In the genomic region with DNA sequence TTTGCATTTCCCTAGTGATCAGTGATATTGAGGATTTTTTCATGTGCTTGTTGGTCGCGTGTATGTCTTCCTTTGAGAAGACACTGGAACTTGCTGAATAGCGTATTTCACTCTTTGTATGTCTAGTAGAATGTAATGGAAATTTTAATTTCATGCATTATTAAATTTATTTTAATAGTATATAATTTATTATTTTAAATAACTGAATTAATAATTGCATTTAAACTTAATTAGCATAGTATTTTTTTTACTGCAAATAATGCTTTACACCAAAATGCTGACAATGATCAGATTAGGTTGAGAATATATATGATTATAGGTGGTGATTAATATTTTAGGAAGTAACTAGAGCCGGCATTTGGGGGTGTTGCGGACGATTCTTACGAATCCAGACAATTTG, we compare ENCODE assay signal across 11 cellular contexts.
A peak's percentile ranks its signal among the peaks of the same experiment; 100 is the strongest.
DNase-seq lines count a peak whose midpoint lies in the region; FAIRE-seq and TF ChIP-seq lines count a peak whose summit lies in the region.
"Had no signal": no experiment of that assay in that cellular context is flagged by ENCODE, and none has a peak within 500 bp of the region (broad histone marks: within the 10 kb centered on the region; RNA-seq: fewer than 3 reads in every experiment).

No MANE protein-coding gene starts in this region.

- no peaks in the 10 kb centered on the region for H4K20me1 ChIP-seq in KMS-11 (ENCODE audit: insufficient read depth)
- H4K20me1 ChIP-seq: BLaER1 had no signal

- no peak overlapping the region for H3K4me3 ChIP-seq in KMS-11 (IDR thresholded peaks at IDR 0.05; ENCODE audit: insufficient read depth, low read depth, low read length)
- H3K4me3 ChIP-seq: BLaER1, GM12878, HAP-1 had no signal

- no peak overlapping the region for H3K27ac ChIP-seq in KMS-11
- H3K27ac ChIP-seq: BLaER1, C4-2B had no signal

- no peaks in the 10 kb centered on the region for H3K36me3 ChIP-seq in KMS-11 (ENCODE audit: insufficient read depth)
- H3K36me3 ChIP-seq: BLaER1, HAP-1 had no signal

- H3K79me2 ChIP-seq in KMS-11 (ENCODE audit: insufficient read depth, low read depth) = no peaks in the 10 kb centered on the region

- H3K27me3 ChIP-seq in KMS-11 (ENCODE audit: insufficient read depth, low read depth) = no peaks in the 10 kb centered on the region
- H3K27me3 ChIP-seq: BLaER1 had no signal

- no peaks in the 10 kb centered on the region for H3K4me1 ChIP-seq in KMS-11 (ENCODE audit: low read depth, poor library complexity, severe bottlenecking)
- H3K4me1 ChIP-seq: HAP-1 had no signal

- peak overlapping the region; percentile 5; the same call in 1 of the 2 replicates for H3K4me2 ChIP-seq in KMS-11
- H3K4me2 ChIP-seq: BLaER1 had no signal

- FAIRE-seq in TTC549 (lab: Jason Lieb, UNC) = peak; percentile 37
- FAIRE-seq in colon (lab: Jason Lieb, UNC) = peak; percentile 75
- FAIRE-seq: H54 had no signal

- no peak for TF ChIP-seq CTCF in KMS-11 (conservative IDR thresholded peaks at IDR 0.05; ENCODE audit: low read depth, low read length)

- DNase-seq in NCI-H1092 treated with DMSO at 0.1 percent for 48 hours (lab: John Stamatoyannopoulos, UW) = no peak
- DNase-seq in DMS 273 treated with DMSO at 0.1 percent for 48 hours (lab: John Stamatoyannopoulos, UW) = no peak
- DNase-seq in NCI-H2171 treated with DMSO at 0.1 percent for 48 hours (lab: John Stamatoyannopoulos, UW) = no peak

- peak overlapping the region; percentile 19; the same call in 1 of the 2 replicates for H2AFZ ChIP-seq in KMS-11 (ENCODE audit: low read depth)

- no peak overlapping the region for H3K9ac ChIP-seq in KMS-11
- H3K9ac ChIP-seq: BLaER1 had no signal
